Comparison of ENCODE assay signal across 1 cellular context in genomic region chr9:38318755-38319495, GRCh38.
TF ChIP-seq lines count a peak whose summit lies in the region.

No MANE protein-coding gene starts in this region.

TF ChIP-seq in SK-N-SH, 30 proteins besides CTCF, POLR2A, EP300 and RAD21 (continued from another document):
- TF ChIP-seq, protein P1, sequence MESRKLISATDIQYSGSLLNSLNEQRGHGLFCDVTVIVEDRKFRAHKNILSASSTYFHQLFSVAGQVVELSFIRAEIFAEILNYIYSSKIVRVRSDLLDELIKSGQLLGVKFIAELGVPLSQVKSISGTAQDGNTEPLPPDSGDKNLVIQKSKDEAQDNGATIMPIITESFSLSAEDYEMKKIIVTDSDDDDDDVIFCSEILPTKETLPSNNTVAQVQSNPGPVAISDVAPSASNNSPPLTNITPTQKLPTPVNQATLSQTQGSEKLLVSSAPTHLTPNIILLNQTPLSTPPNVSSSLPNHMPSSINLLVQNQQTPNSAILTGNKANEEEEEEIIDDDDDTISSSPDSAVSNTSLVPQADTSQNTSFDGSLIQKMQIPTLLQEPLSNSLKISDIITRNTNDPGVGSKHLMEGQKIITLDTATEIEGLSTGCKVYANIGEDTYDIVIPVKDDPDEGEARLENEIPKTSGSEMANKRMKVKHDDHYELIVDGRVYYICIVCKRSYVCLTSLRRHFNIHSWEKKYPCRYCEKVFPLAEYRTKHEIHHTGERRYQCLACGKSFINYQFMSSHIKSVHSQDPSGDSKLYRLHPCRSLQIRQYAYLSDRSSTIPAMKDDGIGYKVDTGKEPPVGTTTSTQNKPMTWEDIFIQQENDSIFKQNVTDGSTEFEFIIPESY (IDR thresholded peaks at IDR 0.05; ENCODE audit: borderline replicate concordance, low read depth) = no peak
- TF ChIP-seq GABPA (IDR thresholded peaks at IDR 0.05; ENCODE audit: low read depth) (no peak), PBX3 (IDR thresholded peaks at IDR 0.05) (no peak), GATA2 (CRISPR knock-in tag; IDR thresholded peaks at IDR 0.05) (peak; percentile 52; the same call in 1 of the 2 replicates), TAF1 (IDR thresholded peaks at IDR 0.05; ENCODE audit: borderline replicate concordance, low read depth, low read length) (no peak)
TF ChIP-seq in SK-N-SH: peak in this region for 4.
